ENCODE assay signal across 33 cellular contexts in the genomic region with DNA sequence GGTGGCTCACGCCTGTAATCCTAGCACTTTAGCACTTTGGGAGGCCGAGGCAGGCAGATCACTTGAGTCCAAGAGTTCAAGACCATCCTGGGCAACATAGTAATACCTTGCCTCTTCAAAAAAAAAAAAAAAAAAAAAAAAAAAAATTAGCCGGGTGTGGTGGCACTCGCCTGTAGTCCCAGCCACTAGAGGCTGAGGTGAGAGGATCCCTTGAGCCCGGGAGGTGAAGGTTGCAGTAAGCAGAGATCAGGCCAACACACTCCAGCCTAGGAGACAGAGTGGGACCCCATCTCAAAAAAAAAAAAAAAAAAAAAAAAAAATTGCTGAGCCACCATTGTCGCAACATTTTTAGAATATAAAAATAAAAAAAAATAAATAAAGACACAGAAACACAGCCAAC.
"Had no signal": no experiment of that assay in that cellular context is flagged by ENCODE, and none has a peak within 500 bp of the region (broad histone marks: within the 10 kb centered on the region; RNA-seq: fewer than 3 reads in every experiment).

No MANE protein-coding gene starts in this region.

- H3K27ac Mint-ChIP-seq: activated B cell treated with CpG ODN at 0.5 μM for 24 hours; activated CD8-positive, alpha-beta T cell treated with anti-CD3 and anti-CD28 coated beads for 36 hours; activated naive CD8-positive, alpha-beta T cell; activated T-helper 17 cell treated with anti-CD3 and anti-CD28 coated beads, Interleukin-2, amount 50 U/mL, for 72 hours; effector memory CD8-positive, alpha-beta T cell; T-helper 1 cell treated with Interleukin-12 subunit alpha and Interleukin-12 subunit beta and Interleukin-4 antibody, amounts not matched to agents 30 μg/mL and 1 μg/mL, for 36 hours; T-helper 2 cell treated with Interferon-gamma antibody and Interleukin-4, amounts not matched to agents 5 μg/mL and 100 μg/mL, for 36 hours had no signal

- H3K27me3 ChIP-seq: brain microvascular endothelial cell, dorsolateral prefrontal cortex, esophagus muscularis mucosa, foreskin keratinocyte, gastrocnemius medialis, heart left ventricle had no signal

- H3K36me3 ChIP-seq: brain microvascular endothelial cell, esophagus muscularis mucosa, gastrocnemius medialis had no signal

- DNase-seq: activated B cell treated with CpG ODN at 0.5 μM for 24 hours; activated CD4-positive, alpha-beta T cell treated with anti-CD3 and anti-CD28 coated beads for 48 hours; activated CD4-positive, alpha-beta T cell treated with anti-CD3 and anti-CD28 coated beads, Interleukin-2, amount 50 U/mL, for 1 hour; activated CD4-positive, alpha-beta T cell treated with anti-CD3 and anti-CD28 coated beads, Interleukin-2, amount 50 U/mL, for 48 hours; activated CD8-positive, alpha-beta memory T cell treated with anti-CD3 and anti-CD28 coated beads for 24 hours; activated CD8-positive, alpha-beta T cell treated with anti-CD3 and anti-CD28 coated beads for 36 hours; activated effector memory CD4-positive, alpha-beta T cell treated with Interleukin-2 at 50 U/mL for 16 hours; activated gamma-delta T cell treated with Interleukin-2 at 50 U/mL for 16 hours; activated naive CD4-positive, alpha-beta T cell treated with anti-CD3 and anti-CD28 coated beads, Interleukin-2, amount 50 U/mL, for 16 hours; activated naive CD4-positive, alpha-beta T cell treated with Interleukin-2 at 50 U/mL for 16 hours; activated T-cell treated with anti-CD3 and anti-CD28 coated beads, Interleukin-2, amount 50 U/mL, for 4 hours; amniotic stem cell; anterior cingulate cortex; brain microvascular endothelial cell; dorsolateral prefrontal cortex; effector CD4-positive, alpha-beta T cell; effector memory CD8-positive, alpha-beta T cell; erythroblast; foreskin keratinocyte; gastrocnemius medialis; glutamatergic neuron; heart left ventricle; T1000; WERI-Rb-1 had no signal

- ATAC-seq: activated CD4-positive, CD25-positive, alpha-beta regulatory T cell treated with anti-CD3 and anti-CD28 coated beads, Interleukin-2, amount 50 U/mL, for 24 hours; activated CD8-positive, alpha-beta T cell treated with anti-CD3 and anti-CD28 coated beads for 36 hours; activated T-cell treated with anti-CD3 and anti-CD28 coated beads, Interleukin-2, amount 50 U/mL, for 4 hours; activated T-helper 17 cell treated with anti-CD3 and anti-CD28 coated beads, Interleukin-2, amount 50 U/mL, for 72 hours; effector memory CD8-positive, alpha-beta T cell; foreskin keratinocyte; gastrocnemius medialis had no signal

- H3K9me3 ChIP-seq: esophagus muscularis mucosa, gastrocnemius medialis, heart left ventricle had no signal

- H3K27ac ChIP-seq: brain microvascular endothelial cell, coronary artery, dorsolateral prefrontal cortex, esophagus muscularis mucosa, foreskin keratinocyte, heart left ventricle, WERI-Rb-1 had no signal

- H3K27me3 Mint-ChIP-seq: activated B cell treated with CpG ODN at 0.5 μM for 24 hours; activated CD8-positive, alpha-beta T cell treated with anti-CD3 and anti-CD28 coated beads for 36 hours; activated naive CD8-positive, alpha-beta T cell; activated T-helper 17 cell treated with anti-CD3 and anti-CD28 coated beads, Interleukin-2, amount 50 U/mL, for 72 hours; central memory CD8-positive, alpha-beta T cell; dendritic cell treated with granulocyte-macrophage colony-stimulating factor and Interleukin-4, amounts not matched to agents 40 ng/mL and 50 ng/mL, for 4 days; effector memory CD8-positive, alpha-beta T cell had no signal

- H3K4me3 Mint-ChIP-seq: activated B cell treated with CpG ODN at 0.5 μM for 24 hours; activated CD8-positive, alpha-beta T cell treated with anti-CD3 and anti-CD28 coated beads for 36 hours; activated naive CD8-positive, alpha-beta T cell; activated T-cell treated with anti-CD3 and anti-CD28 coated beads, Interleukin-2, amount 50 U/mL, for 4 hours; activated T-helper 17 cell treated with anti-CD3 and anti-CD28 coated beads, Interleukin-2, amount 50 U/mL, for 72 hours; central memory CD8-positive, alpha-beta T cell; dendritic cell treated with granulocyte-macrophage colony-stimulating factor and Interleukin-4, amounts not matched to agents 40 ng/mL and 50 ng/mL, for 4 days; effector memory CD8-positive, alpha-beta T cell; T-helper 1 cell treated with Interleukin-12 subunit alpha and Interleukin-12 subunit beta and Interleukin-4 antibody, amounts not matched to agents 30 μg/mL and 1 μg/mL, for 36 hours; T-helper 2 cell treated with Interferon-gamma antibody and Interleukin-4, amounts not matched to agents 5 μg/mL and 100 μg/mL, for 36 hours had no signal

- H3K36me3 Mint-ChIP-seq: activated naive CD8-positive, alpha-beta T cell had no signal

- H3K4me3 ChIP-seq: coronary artery, dorsolateral prefrontal cortex, esophagus muscularis mucosa, gastrocnemius medialis, heart left ventricle had no signal
